Comparison of ENCODE assay signal across 8 cellular contexts in genomic region chr2:5915926-5916325, GRCh38.
DNase-seq lines count a peak whose midpoint lies in the region; ATAC-seq and TF ChIP-seq lines count a peak whose summit lies in the region.

No MANE protein-coding gene starts in this region.

- TF ChIP-seq CTCF in choroid plexus epithelial cell (conservative IDR thresholded peaks at IDR 0.05; ENCODE audit: low read depth, low read length), result peak; percentile 63
- peak in 4 of 7 experiments; percentile 21 to 41 (median 36) for TF ChIP-seq CTCF in stomach (IDR thresholded peaks at IDR 0.05)

- H3K9me3 ChIP-seq in stomach, result peaks cover 0 to 7% (median 0%) of the 10 kb centered on the region in 4 donors

- H3K4me1 Mint-ChIP-seq in activated naive CD8-positive, alpha-beta T cell treated with anti-CD3 and anti-CD28 coated beads, Interleukin-2, amount 50 U/mL, for 24 hours, result no peaks in the 10 kb centered on the region
- H3K4me1 Mint-ChIP-seq in activated naive CD8-positive, alpha-beta T cell treated with anti-CD3 and anti-CD28 coated beads for 36 hours, result no peaks in the 10 kb centered on the region

- peaks cover 11% of the 10 kb centered on the region for H3K9me3 Mint-ChIP-seq in activated naive CD8-positive, alpha-beta T cell treated with anti-CD3 and anti-CD28 coated beads, Interleukin-2, amount 50 U/mL, for 24 hours
- H3K9me3 Mint-ChIP-seq in activated naive CD8-positive, alpha-beta T cell treated with anti-CD3 and anti-CD28 coated beads for 36 hours, result peaks cover 3% of the 10 kb centered on the region

- peak; percentile 14 for DNase-seq in activated naive CD8-positive, alpha-beta T cell treated with anti-CD3 and anti-CD28 coated beads, Interleukin-2, amount 50 U/mL, for 24 hours
- DNase-seq in activated naive CD8-positive, alpha-beta T cell treated with anti-CD3 and anti-CD28 coated beads for 36 hours, result no peak
- DNase-seq in NCI-H1694 (lab: John Stamatoyannopoulos, UW) (peak; percentile 64), choroid plexus epithelial cell (ENCODE audit: low read depth) (peak; percentile 32), stomach (peak; percentile 67), occipital lobe (lab: John Stamatoyannopoulos, UW) (no peak)
- no peak for DNase-seq in effector CD8-positive, alpha-beta T cell (lab: John Stamatoyannopoulos, UW)

- H3K27ac ChIP-seq in stomach, result no peak overlapping the region

- H3K36me3 ChIP-seq in stomach, result no peaks in the 10 kb centered on the region

- TF ChIP-seq EP300 in stomach (IDR thresholded peaks at IDR 0.05), result no peak

- no peak for ATAC-seq in activated naive CD8-positive, alpha-beta T cell treated with anti-CD3 and anti-CD28 coated beads, Interleukin-2, amount 50 U/mL, for 24 hours
- no peak for ATAC-seq in activated CD4-positive, CD25-positive, alpha-beta regulatory T cell treated with anti-CD3 and anti-CD28 coated beads, Interleukin-2, amount 50 U/mL, for 24 hours

- no peak overlapping the region for H3K4me3 Mint-ChIP-seq in activated naive CD8-positive, alpha-beta T cell treated with anti-CD3 and anti-CD28 coated beads, Interleukin-2, amount 50 U/mL, for 24 hours
- no peak overlapping the region for H3K4me3 Mint-ChIP-seq in activated naive CD8-positive, alpha-beta T cell treated with anti-CD3 and anti-CD28 coated beads for 36 hours

- H3K4me3 ChIP-seq in choroid plexus epithelial cell (ENCODE audit: low read depth, low read length), result no peak overlapping the region
- no peak overlapping the region for H3K4me3 ChIP-seq in stomach

- no peak overlapping the region for H3K27ac Mint-ChIP-seq in activated naive CD8-positive, alpha-beta T cell treated with anti-CD3 and anti-CD28 coated beads, Interleukin-2, amount 50 U/mL, for 24 hours
- no peak overlapping the region for H3K27ac Mint-ChIP-seq in activated naive CD8-positive, alpha-beta T cell treated with anti-CD3 and anti-CD28 coated beads for 36 hours

- intact Hi-C loops in stomach (cut with DNase I; ENCODE audit: low total_unique reads), result no loop called here

- 51 to 69% (median 56%) methylated on average over 4 of the region's 4 CpGs for WGBS in stomach, 5 donors

- H3K27me3 ChIP-seq in stomach, result no peaks in the 10 kb centered on the region

- no peaks in the 10 kb centered on the region for H3K36me3 Mint-ChIP-seq in activated naive CD8-positive, alpha-beta T cell treated with anti-CD3 and anti-CD28 coated beads, Interleukin-2, amount 50 U/mL, for 24 hours (ENCODE audit: low read depth)
- no peaks in the 10 kb centered on the region for H3K36me3 Mint-ChIP-seq in activated naive CD8-positive, alpha-beta T cell treated with anti-CD3 and anti-CD28 coated beads for 36 hours

- H3K4me1 ChIP-seq in stomach, result peaks cover 0 to 18% (median 6%) of the 10 kb centered on the region in 4 donors

- TF ChIP-seq POLR2A in stomach (IDR thresholded peaks at IDR 0.05), result no peak

- no peaks in the 10 kb centered on the region for H3K27me3 Mint-ChIP-seq in activated naive CD8-positive, alpha-beta T cell treated with anti-CD3 and anti-CD28 coated beads, Interleukin-2, amount 50 U/mL, for 24 hours
- H3K27me3 Mint-ChIP-seq in activated naive CD8-positive, alpha-beta T cell treated with anti-CD3 and anti-CD28 coated beads for 36 hours, result no peaks in the 10 kb centered on the region

Comparison
In these comparisons a context has a peak if more than half of its experiments do, and no peak if none do; other contexts are left out.
1. DNase-seq: peak in activated naive CD8-positive, alpha-beta T cell treated with anti-CD3 and anti-CD28 coated beads, Interleukin-2, amount 50 U/mL, for 24 hours (single experiment), NCI-H1694 (single experiment), choroid plexus epithelial cell (single experiment) and stomach (single experiment); none in activated naive CD8-positive, alpha-beta T cell treated with anti-CD3 and anti-CD28 coated beads for 36 hours (single experiment), occipital lobe (single experiment) and effector CD8-positive, alpha-beta T cell (single experiment).